7 cellular contexts compared by ENCODE assay signal in genomic region chrX:68631331-68631730, GRCh38.
"Had no signal": no experiment of that assay in that cellular context is flagged by ENCODE, and none has a peak within 500 bp of the region (broad histone marks: within the 10 kb centered on the region; RNA-seq: fewer than 3 reads in every experiment).

No MANE protein-coding gene starts in this region.

- DNase-seq: H9, HCEC 1CT, IMR-90, KG1 had no signal

- H2AFZ ChIP-seq: GM23338 had no signal

- H3K4me3 Mint-ChIP-seq: GM23338, H9 had no signal

- H3K27ac Mint-ChIP-seq: GM23338, H9 had no signal

- H3K27ac ChIP-seq: HL-60 had no signal

- H3K9me3 Mint-ChIP-seq: GM23338 had no signal

- H3K4me3 ChIP-seq: GM23338, K562 had no signal

- ATAC-seq: GM23338, K562 had no signal

- H3K4me1 Mint-ChIP-seq: GM23338, H9 had no signal

- H3K4me2 ChIP-seq: GM23338 had no signal
